28 cellular contexts compared by ENCODE assay signal in the genomic region with DNA sequence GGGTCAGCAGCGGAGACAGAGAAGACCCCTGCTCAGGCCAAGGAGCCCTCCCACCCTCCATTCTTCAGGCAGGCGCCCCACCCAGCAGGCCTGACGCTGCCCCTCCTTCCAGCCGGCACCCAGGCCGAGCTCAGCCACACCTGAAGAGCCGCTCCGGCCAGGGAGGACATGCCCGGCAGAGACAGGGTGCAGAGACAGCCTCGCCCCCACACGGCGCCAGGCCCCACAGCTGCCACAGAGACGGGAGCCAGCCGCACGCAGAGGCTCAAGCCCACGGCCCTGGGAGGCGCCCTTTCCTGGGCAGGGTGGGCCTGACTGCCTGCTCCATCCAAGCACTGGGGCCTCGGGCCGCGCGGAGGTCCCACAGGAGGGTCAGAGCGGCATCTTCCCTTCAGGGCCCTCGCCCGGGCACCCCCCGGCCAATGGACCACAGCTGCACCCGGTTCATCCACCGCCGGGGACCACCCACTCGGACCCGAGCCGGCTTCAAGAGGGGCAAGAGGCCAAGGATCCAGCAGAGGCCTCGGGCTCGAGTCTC. TPM values are rescaled to one million over a fixed set of nuclear protein-coding genes. Genes with fewer than 3 reads are reported as not detected.
DNase-seq lines count a peak whose midpoint lies in the region; ATAC-seq, FAIRE-seq and TF ChIP-seq lines count a peak whose summit lies in the region.
"Had no signal": no experiment of that assay in that cellular context is flagged by ENCODE, and none has a peak within 500 bp of the region (broad histone marks: within the 10 kb centered on the region; RNA-seq: fewer than 3 reads in every experiment).

No MANE protein-coding gene starts in this region.

- no peak for TF ChIP-seq RAD21 in K562 (CRISPR knock-in tag; conservative IDR thresholded peaks at IDR 0.05 in 1 of 2, IDR thresholded peaks at IDR 0.05 in 1 of 2)

- TF ChIP-seq POLR2A in K562 (conservative IDR thresholded peaks at IDR 0.05): no peak

- no peak overlapping the region for H3K4me3 ChIP-seq in GM06990 (replicated peaks; ENCODE audit: low read depth, low read length)
- no peak overlapping the region for H3K4me3 ChIP-seq in K562
- H3K4me3 ChIP-seq in osteoblast (ENCODE audit: insufficient read depth, low read length): no peak overlapping the region
- H3K4me3 ChIP-seq: breast epithelium, heart right ventricle, suprapubic skin, upper lobe of right lung had no signal

- H3K36me3 ChIP-seq in GM06990 (ENCODE audit: control insufficient read depth, insufficient read depth, low read length): no peaks in the 10 kb centered on the region
- no peaks in the 10 kb centered on the region for H3K36me3 ChIP-seq in K562 (ENCODE audit: control insufficient read depth, insufficient read depth, low read length)
- H3K36me3 ChIP-seq in osteoblast (ENCODE audit: insufficient read depth, low read length): no peaks in the 10 kb centered on the region
- H3K36me3 ChIP-seq: breast epithelium, heart right ventricle, suprapubic skin, upper lobe of right lung had no signal

- POLR2A ChIA-PET in K562 (lab: Yijun Ruan, JAX): interaction anchor here (1.0 kb wide), 3 partner anchors 9 to 28 kb away, joined by 3 to 4 read pairs (median 4); no protein-coding TSS in a partner anchor

- no peak for FAIRE-seq in K562 (lab: Jason Lieb, UNC)
- FAIRE-seq: colon, GM12892 had no signal

- ATAC-seq in K562: no peak
- ATAC-seq in HG02571 (IDR thresholded peaks at IDR 0.05; ENCODE audit: unreplicated experiment): no peak
- ATAC-seq: activated CD8-positive, alpha-beta memory T cell treated with anti-CD3 and anti-CD28 coated beads, Interleukin-2, amount 10 ng/mL, durations not matched to agents 7 days and 5 days; heart right ventricle; left colon; PC-3; stimulated activated naive B cell treated with anti-CD40 and anti-IgM and Interleukin-4, amounts not matched to agents 10 μg/mL and 1 μg/mL and 100 μg/mL, for 72 hours; upper lobe of right lung had no signal

- H3K9ac ChIP-seq in K562 (ENCODE audit: insufficient read depth in 1 of 2, low read depth in 2 of 2, low read length in 2 of 2): no peak overlapping the region

- TF ChIP-seq EP300 in K562 (IDR thresholded peaks at IDR 0.05; ENCODE audit: low read length): no peak

- intact Hi-C loops in K562 (cut with micrococcal nuclease): no loop called here

- in situ Hi-C loops in K562 (cut with MboI): no loop called here

- 0 out of 2 replicates have a peak, but pooled peaks cover 1% of the 10 kb centered on the region for H3K9me3 ChIP-seq in K562 (replicated peaks; ENCODE audit: control insufficient read depth, insufficient read depth, low read depth, low read length)
- no peaks in the 10 kb centered on the region for H3K9me3 ChIP-seq in osteoblast (ENCODE audit: low read depth, low read length)
- H3K9me3 ChIP-seq: breast epithelium, heart right ventricle, suprapubic skin, upper lobe of right lung had no signal

- H4K20me1 ChIP-seq in K562 (replicated peaks; ENCODE audit: control insufficient read depth, insufficient read depth, low read length) (no peaks in the 10 kb centered on the region; the same call in 1 of the 2 replicates), osteoblast (ENCODE audit: insufficient read depth, low read length) (no peaks in the 10 kb centered on the region)

- DNase-seq in GM06990 (ENCODE audit: extremely low read depth, insufficient read length) (peak; percentile 3), K562 (ENCODE audit: extremely low read depth in 1 of 4, low spot score in 3 of 4) (peak in 1 of 4 experiments; percentile 5), islet precursor cell (peak; percentile 50), osteoblast (ENCODE audit: insufficient read length, low spot score, missing footprints) (peak; percentile 77), SIG-M5 treated with dmso at 0.1 percent for 504 hours (lab: John Stamatoyannopoulos, UW; ENCODE audit: unreplicated experiment) (no peak), NCI-H2029 (lab: John Stamatoyannopoulos, UW) (no peak)
- DNase-seq: activated CD8-positive, alpha-beta memory T cell treated with anti-CD3 and anti-CD28 coated beads, Interleukin-2, amount 10 ng/mL, durations not matched to agents 7 days and 5 days; amygdala; CD4-positive, alpha-beta T cell; effector CD8-positive, alpha-beta T cell; erythroblast; naive B cell; NCI-H2171 treated with DMSO at 0.1 percent for 48 hours; NCI-H524 treated with DMSO at 0.1 percent for 48 hours; PC-3; SHP77; stimulated activated CD4-positive, alpha-beta T cell treated with anti-CD3 and anti-CD28 coated beads, Interleukin-4, amount 100 ng/mL, for 24 hours; stimulated activated naive B cell treated with anti-CD40 and anti-IgM and Interleukin-4, amounts not matched to agents 10 μg/mL and 1 μg/mL and 100 μg/mL, for 72 hours; upper lobe of right lung had no signal

- H3K27ac ChIP-seq in K562 (ENCODE audit: extremely low read depth, low read depth, low read length) (no peak overlapping the region), osteoblast (ENCODE audit: low read depth, low read length) (no peak overlapping the region)
- H3K27ac ChIP-seq: breast epithelium, heart right ventricle, suprapubic skin, upper lobe of right lung had no signal

- TF ChIP-seq CTCF in GM06990 (IDR thresholded peaks at IDR 0.05; ENCODE audit: insufficient read depth, low read length, poor library complexity, severe bottlenecking) (no peak), K562 (IDR thresholded peaks at IDR 0.05 in 2 of 3, conservative IDR thresholded peaks at IDR 0.05 in 1 of 3; ENCODE audit: insufficient read depth in 2 of 3, low read depth in 1 of 3, low read length in 3 of 3) (no peak), osteoblast (IDR thresholded peaks at IDR 0.05; ENCODE audit: extremely low read depth, low read depth, low read length) (no peak)

- H3K79me2 ChIP-seq in K562 (ENCODE audit: control insufficient read depth, insufficient read depth, low read length): no peaks in the 10 kb centered on the region
- H3K79me2 ChIP-seq in osteoblast (ENCODE audit: insufficient read depth, low read length): no peaks in the 10 kb centered on the region

- CTCF ChIA-PET in K562 (lab: Yijun Ruan, JAX; ENCODE audit: low intra/inter-chr PET ratio): no interaction called here

- H3K4me2 ChIP-seq in K562 (ENCODE audit: insufficient read depth, low read length) (no peak overlapping the region), osteoblast (ENCODE audit: insufficient read depth, low read length) (no peak overlapping the region)

- H3K27me3 ChIP-seq in GM06990 (replicated peaks; ENCODE audit: control insufficient read depth, insufficient read depth, low read length): no peaks in the 10 kb centered on the region; the same call in none of the 2 replicates
- H3K27me3 ChIP-seq in K562 (ENCODE audit: control insufficient read depth in 2 of 2, insufficient read depth in 2 of 2, low read length in 2 of 2): peaks cover 34 to 62% of the 10 kb centered on the region in 2 experiments
- H3K27me3 ChIP-seq in osteoblast (ENCODE audit: insufficient read depth, low read length): peaks cover 24% of the 10 kb centered on the region

- 24% methylated on average over 32 of the region's 32 CpGs for WGBS in K562 (ENCODE audit: insufficient coverage, low coverage, missing lambda C conversion rate)

- peaks cover 0 to 74% of the 10 kb centered on the region in 2 experiments; a peak in 2 of 5 replicates for H3K4me1 ChIP-seq in K562 (replicated peaks in 1 of 2; ENCODE audit: control insufficient read depth in 2 of 2, insufficient read depth in 2 of 2, low read length in 2 of 2)
- H3K4me1 ChIP-seq in osteoblast (ENCODE audit: insufficient read depth, low read length): no peaks in the 10 kb centered on the region
- H3K4me1 ChIP-seq: breast epithelium, suprapubic skin, upper lobe of right lung had no signal

- no peaks in the 10 kb centered on the region for H3K9me1 ChIP-seq in K562 (ENCODE audit: control insufficient read depth, insufficient read depth, low read length)

- no TSS peak for BruUV-seq in K562 (replicated peaks; lab: Mats Ljungman, UMichigan)

- H2AFZ ChIP-seq in K562 (ENCODE audit: low read depth, low read length) (no peak overlapping the region), osteoblast (ENCODE audit: low read length) (no peak overlapping the region)

RNA-seq across cellular contexts. Expression of a gene that starts 5.2 kb away (rescaled TPM):
- 0.21 TPM in 1 of 2 replicates, not detected in the other for total RNA-seq in K562 (2011; cell fraction: chromatin; rRNA removed; ENCODE audit: low replicate concordance)
- 0.17 TPM in 1 of 2 replicates, not detected in the other for total RNA-seq in K562 (2011; cell fraction: nucleolus; rRNA removed)
- not detected in 2 replicates for total RNA-seq in K562 (2011; cell fraction: nucleoplasm; rRNA removed)
- total RNA-seq in K562 (2014; rRNA removed) (not detected in 2 replicates), K562 (2014; rRNA removed; fragmentation: Illumina TruSeq; extraction: Trizol) (not detected in 2 replicates), K562 (2015; rRNA removed; fragmentation: Illumina TruSeq; extraction: Trizol) (not detected in 2 replicates), K562 (2021) (not detected in 2 replicates), osteoblast (not detected in 2 replicates)
- polyA plus RNA-seq in K562 (2011; rRNA removed) (not detected in 2 replicates), K562 (2014; fragmentation: Illumina TruSeq; extraction: Trizol) (not detected in 2 replicates), K562 (2014; fragmentation: Nextera tagmentation; extraction: Ambion mirVana) (not detected), K562 (2014; rRNA removed) (not detected in 2 replicates)
- polyA plus RNA-seq in K562 (2011; cell fraction: cytosol; rRNA removed): 0.06 TPM in 1 of 2 replicates, not detected in the other
- polyA plus RNA-seq in K562 (2011; cell fraction: nucleus; rRNA removed): 0.07 and 0.38 TPM in 2 replicates
- polyA plus RNA-seq in K562 (2012): 0.10 TPM in 1 of 2 replicates, not detected in the other
- polyA minus RNA-seq in K562 (2011; rRNA and poly(A)+ RNA removed): not detected in 2 replicates
- not detected in 2 replicates for polyA minus RNA-seq in K562 (2011; cell fraction: cytosol; rRNA and poly(A)+ RNA removed)
- 0.13 TPM in 1 of 2 replicates, not detected in the other for polyA minus RNA-seq in K562 (2011; cell fraction: nucleus; rRNA and poly(A)+ RNA removed)
- total RNA-seq: activated CD8-positive, alpha-beta memory T cell treated with anti-CD3 and anti-CD28 coated beads, Interleukin-2, amount 10 ng/mL, durations not matched to agents 7 days and 5 days; H4; osteocyte; suprapubic skin; upper lobe of right lung had no signal

RNA-seq across cellular contexts. Expression of a gene that starts 27.5 kb away (rescaled TPM):
- total RNA-seq in K562 (2011; cell fraction: chromatin; rRNA removed; ENCODE audit: low replicate concordance): not detected in 2 replicates
- 0.50 TPM in 1 of 2 replicates, not detected in the other for total RNA-seq in K562 (2011; cell fraction: nucleolus; rRNA removed)
- not detected in 2 replicates for total RNA-seq in K562 (2011; cell fraction: nucleoplasm; rRNA removed)
- total RNA-seq in K562 (2014; rRNA removed) (not detected in 2 replicates), K562 (2014; rRNA removed; fragmentation: Illumina TruSeq; extraction: Trizol) (not detected in 2 replicates), K562 (2015; rRNA removed; fragmentation: Illumina TruSeq; extraction: Trizol) (not detected in 2 replicates), K562 (2021) (0.27 TPM in 1 of 2 replicates, not detected in the other), osteoblast (0.29 TPM in 1 of 2 replicates, not detected in the other)
- polyA plus RNA-seq in K562 (2011; rRNA removed) (not detected in 2 replicates), K562 (2014; fragmentation: Illumina TruSeq; extraction: Trizol) (not detected in 2 replicates), K562 (2014; fragmentation: Nextera tagmentation; extraction: Ambion mirVana) (not detected), K562 (2014; rRNA removed) (0.24 TPM in 1 of 2 replicates, not detected in the other)
- polyA plus RNA-seq in K562 (2011; cell fraction: cytosol; rRNA removed): not detected in 2 replicates
- 0.25 and 0.26 TPM in 2 replicates for polyA plus RNA-seq in K562 (2011; cell fraction: nucleus; rRNA removed)
- polyA plus RNA-seq in K562 (2012): 0.19 TPM in 1 of 2 replicates, not detected in the other
- not detected in 2 replicates for polyA minus RNA-seq in K562 (2011; rRNA and poly(A)+ RNA removed)
- polyA minus RNA-seq in K562 (2011; cell fraction: cytosol; rRNA and poly(A)+ RNA removed): not detected in 2 replicates
- polyA minus RNA-seq in K562 (2011; cell fraction: nucleus; rRNA and poly(A)+ RNA removed): not detected in 2 replicates
- total RNA-seq: H4, osteocyte had no signal

RNA-seq across cellular contexts. Expression of a gene that starts 35.1 kb away (rescaled TPM):
- total RNA-seq in K562 (2011; cell fraction: chromatin; rRNA removed; ENCODE audit: low replicate concordance): 0.44 TPM in 1 of 2 replicates, not detected in the other
- 0.66 and 1.7 TPM in 2 replicates for total RNA-seq in K562 (2011; cell fraction: nucleolus; rRNA removed)
- total RNA-seq in K562 (2011; cell fraction: nucleoplasm; rRNA removed): not detected in 2 replicates
- total RNA-seq in K562 (2014; rRNA removed) (0.23 TPM in 1 of 2 replicates, not detected in the other), K562 (2014; rRNA removed; fragmentation: Illumina TruSeq; extraction: Trizol) (not detected in 2 replicates), K562 (2015; rRNA removed; fragmentation: Illumina TruSeq; extraction: Trizol) (0.07 TPM in 1 of 2 replicates, not detected in the other), K562 (2021) (0.44 and 0.47 TPM in 2 replicates), osteoblast (under 0.01 TPM in 1 of 2 replicates, not detected in the other)
- polyA plus RNA-seq in K562 (2011; rRNA removed) (0.08 TPM in 1 of 2 replicates, not detected in the other), K562 (2014; fragmentation: Illumina TruSeq; extraction: Trizol) (not detected in 2 replicates), K562 (2014; fragmentation: Nextera tagmentation; extraction: Ambion mirVana) (not detected), K562 (2014; rRNA removed) (0.16 TPM in 1 of 2 replicates, not detected in the other)
- polyA plus RNA-seq in K562 (2011; cell fraction: cytosol; rRNA removed): 0.19 and 0.39 TPM in 2 replicates
- 0.74 and 1.3 TPM in 2 replicates for polyA plus RNA-seq in K562 (2011; cell fraction: nucleus; rRNA removed)
- 0.65 TPM in 1 of 2 replicates, not detected in the other for polyA plus RNA-seq in K562 (2012)
- polyA minus RNA-seq in K562 (2011; rRNA and poly(A)+ RNA removed): not detected in 2 replicates
- polyA minus RNA-seq in K562 (2011; cell fraction: cytosol; rRNA and poly(A)+ RNA removed): not detected in 2 replicates
- polyA minus RNA-seq in K562 (2011; cell fraction: nucleus; rRNA and poly(A)+ RNA removed): 0.22 and 0.27 TPM in 2 replicates
- total RNA-seq: H4 had no signal

RNA-seq across cellular contexts. Expression of a gene that starts 52.9 kb away (rescaled TPM):
- 114 and 239 TPM in 2 replicates for total RNA-seq in K562 (2011; cell fraction: chromatin; rRNA removed; ENCODE audit: low replicate concordance)
- 360 and 385 TPM in 2 replicates for total RNA-seq in K562 (2011; cell fraction: nucleolus; rRNA removed)
- 146 and 213 TPM in 2 replicates for total RNA-seq in K562 (2011; cell fraction: nucleoplasm; rRNA removed)
- total RNA-seq in K562 (2014; rRNA removed) (82.6 and 118 TPM in 2 replicates), K562 (2014; rRNA removed; fragmentation: Illumina TruSeq; extraction: Trizol) (18.1 and 30.3 TPM in 2 replicates), K562 (2015; rRNA removed; fragmentation: Illumina TruSeq; extraction: Trizol) (62.2 and 65.2 TPM in 2 replicates), K562 (2021) (152 and 160 TPM in 2 replicates), osteoblast (136 and 151 TPM in 2 replicates)
- polyA plus RNA-seq in K562 (2011; rRNA removed) (43.8 and 77.2 TPM in 2 replicates), K562 (2014; fragmentation: Illumina TruSeq; extraction: Trizol) (66.0 and 88.1 TPM in 2 replicates), K562 (2014; fragmentation: Nextera tagmentation; extraction: Ambion mirVana) (1 to 10 TPM in 1 of 2 experiments, under 1 TPM in 1; 0.35 to 4.9 TPM), K562 (2014; rRNA removed) (93.4 and 101 TPM in 2 replicates)
- 44.3 and 73.9 TPM in 2 replicates for polyA plus RNA-seq in K562 (2011; cell fraction: cytosol; rRNA removed)
- 122 and 161 TPM in 2 replicates for polyA plus RNA-seq in K562 (2011; cell fraction: nucleus; rRNA removed)
- polyA plus RNA-seq in K562 (2012): 112 and 208 TPM in 2 replicates
- polyA minus RNA-seq in K562 (2011; rRNA and poly(A)+ RNA removed): 59.1 and 63.4 TPM in 2 replicates
- polyA minus RNA-seq in K562 (2011; cell fraction: cytosol; rRNA and poly(A)+ RNA removed): 37.0 and 61.3 TPM in 2 replicates
- polyA minus RNA-seq in K562 (2011; cell fraction: nucleus; rRNA and poly(A)+ RNA removed): 48.9 and 83.4 TPM in 2 replicates

RNA-seq across cellular contexts. Expression of a gene that starts 53.2 kb away (rescaled TPM):
- 17.5 and 35.5 TPM in 2 replicates for total RNA-seq in K562 (2011; cell fraction: chromatin; rRNA removed; ENCODE audit: low replicate concordance)
- 36.8 and 43.7 TPM in 2 replicates for total RNA-seq in K562 (2011; cell fraction: nucleolus; rRNA removed)
- 21.1 and 24.3 TPM in 2 replicates for total RNA-seq in K562 (2011; cell fraction: nucleoplasm; rRNA removed)
- total RNA-seq in K562 (2014; rRNA removed) (29.8 and 33.0 TPM in 2 replicates), K562 (2014; rRNA removed; fragmentation: Illumina TruSeq; extraction: Trizol) (6.8 and 9.0 TPM in 2 replicates), K562 (2015; rRNA removed; fragmentation: Illumina TruSeq; extraction: Trizol) (12.8 and 13.9 TPM in 2 replicates), K562 (2021) (27.9 and 28.1 TPM in 2 replicates), osteoblast (26.5 and 29.7 TPM in 2 replicates)
- polyA plus RNA-seq in K562 (2011; rRNA removed) (5.6 and 7.8 TPM in 2 replicates), K562 (2014; fragmentation: Illumina TruSeq; extraction: Trizol) (8.4 and 9.9 TPM in 2 replicates), K562 (2014; fragmentation: Nextera tagmentation; extraction: Ambion mirVana) (1 to 10 TPM in 1 of 2 experiments, under 1 TPM in 1; 0.68 to 1.0 TPM), K562 (2014; rRNA removed) (15.8 and 17.2 TPM in 2 replicates)
- 10.2 and 34.2 TPM in 2 replicates for polyA plus RNA-seq in K562 (2011; cell fraction: cytosol; rRNA removed)
- 7.7 and 12.7 TPM in 2 replicates for polyA plus RNA-seq in K562 (2011; cell fraction: nucleus; rRNA removed)
- 13.9 and 16.7 TPM in 2 replicates for polyA plus RNA-seq in K562 (2012)
- 6.9 and 10.1 TPM in 2 replicates for polyA minus RNA-seq in K562 (2011; rRNA and poly(A)+ RNA removed)
- 9.6 and 12.9 TPM in 2 replicates for polyA minus RNA-seq in K562 (2011; cell fraction: cytosol; rRNA and poly(A)+ RNA removed)
- polyA minus RNA-seq in K562 (2011; cell fraction: nucleus; rRNA and poly(A)+ RNA removed): 23.0 and 24.2 TPM in 2 replicates

Comparison
In these comparisons a context has a peak if more than half of its experiments do, and no peak if none do; other contexts are left out.
1. DNase-seq: peak in GM06990 (single experiment), islet precursor cell (single experiment) and osteoblast (single experiment); none in SIG-M5 treated with dmso at 0.1 percent for 504 hours (single experiment) and NCI-H2029 (single experiment).